1 cellular context compared by ENCODE assay signal in genomic region chr11:68685656-68686380, GRCh38.
TF ChIP-seq lines count a peak whose summit lies in the region.

No MANE protein-coding gene starts in this region.

TF ChIP-seq in SK-N-SH treated with all-trans-retinoic acid at 6 μM for 48 hours, 23 proteins besides CTCF, POLR2A, EP300 and RAD21 (continued from another document):
- no peak for TF ChIP-seq PATZ1 (CRISPR knock-in tag; IDR thresholded peaks at IDR 0.05; ENCODE audit: borderline replicate concordance)
- TF ChIP-seq TOX (CRISPR knock-in tag; IDR thresholded peaks at IDR 0.05; ENCODE audit: borderline replicate concordance) = no peak
- no peak for TF ChIP-seq POU6F1 (CRISPR knock-in tag; IDR thresholded peaks at IDR 0.05; ENCODE audit: borderline replicate concordance, low read depth)
- TF ChIP-seq ZNF8 (CRISPR knock-in tag; IDR thresholded peaks at IDR 0.05) = no peak
